ENCODE assay signal across 1 cellular context in the genomic region with DNA sequence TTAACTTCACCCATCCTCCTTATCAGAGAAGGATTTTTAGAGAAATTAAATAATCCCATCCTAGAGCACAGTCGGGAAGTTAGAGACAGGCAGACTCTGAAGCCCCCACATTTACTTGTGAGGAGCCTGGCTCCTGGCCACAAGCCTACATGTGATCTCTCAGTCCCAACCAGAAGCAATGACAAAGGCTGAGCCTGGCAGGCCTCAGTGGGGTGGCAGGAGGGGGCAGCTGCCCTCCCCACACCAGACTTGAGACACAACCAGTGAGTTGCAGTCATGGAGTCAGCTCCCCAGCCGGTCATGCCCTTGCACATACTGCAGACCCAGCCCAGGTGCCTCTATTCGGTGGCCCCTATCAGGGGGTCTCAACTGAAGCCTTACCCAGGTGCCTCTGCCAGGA.
TF ChIP-seq lines count a peak whose summit lies in the region.

No MANE protein-coding gene starts in this region.

TF ChIP-seq in IMR-90, 13 proteins besides CTCF, POLR2A, EP300 and RAD21:
- no peak for TF ChIP-seq SMC3 (IDR thresholded peaks at IDR 0.05; ENCODE audit: low read depth, low read length)
- no peak for TF ChIP-seq BHLHE40 (IDR thresholded peaks at IDR 0.05; ENCODE audit: low read depth, low read length)
